23 cellular contexts compared by ENCODE assay signal in the genomic region with DNA sequence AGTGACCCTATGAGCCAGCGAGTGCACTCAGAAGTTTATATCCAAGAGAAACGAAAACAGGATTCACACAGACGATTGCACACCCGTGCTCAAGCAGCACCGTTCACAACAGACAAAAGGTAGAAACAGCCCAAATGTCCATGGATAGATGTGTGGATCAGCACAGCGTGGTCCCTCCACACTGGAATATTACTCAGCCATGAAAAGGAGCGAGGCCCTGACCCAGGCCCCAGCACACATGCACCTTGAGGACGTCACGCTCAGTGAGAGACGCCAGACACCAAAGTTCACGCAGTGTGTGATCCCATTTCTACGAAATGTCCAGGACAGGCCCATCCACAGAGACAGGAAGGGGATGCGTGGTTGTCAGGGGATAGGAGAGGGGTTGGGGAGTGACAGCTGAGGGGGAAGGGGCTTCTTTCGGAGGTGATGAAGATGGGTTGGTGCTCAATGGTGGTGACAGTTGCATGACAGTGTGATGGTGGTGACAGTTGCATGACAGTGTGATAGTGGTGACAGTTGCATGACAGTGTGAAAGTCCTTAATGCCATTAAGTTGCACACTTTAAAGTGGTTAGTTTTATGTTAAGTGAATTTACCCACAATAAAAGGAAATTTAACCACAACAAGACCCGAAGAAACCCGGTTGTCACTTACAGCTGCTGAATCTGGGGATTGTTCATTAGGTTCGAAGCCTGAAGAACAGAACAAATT. TPM values are rescaled to one million over a fixed set of nuclear protein-coding genes. Genes with fewer than 3 reads are reported as not detected.
A peak's percentile ranks its signal among the peaks of the same experiment; 100 is the strongest.
DNase-seq lines count a peak whose midpoint lies in the region; ATAC-seq, FAIRE-seq and TF ChIP-seq lines count a peak whose summit lies in the region.
"Had no signal": no experiment of that assay in that cellular context is flagged by ENCODE, and none has a peak within 500 bp of the region (broad histone marks: within the 10 kb centered on the region; RNA-seq: fewer than 3 reads in every experiment).

No MANE protein-coding gene starts in this region.

- TF ChIP-seq CTCF in K562 (IDR thresholded peaks at IDR 0.05 in 2 of 3, conservative IDR thresholded peaks at IDR 0.05 in 1 of 3; ENCODE audit: insufficient read depth in 2 of 3, low read depth in 1 of 3, low read length in 3 of 3) (no peak), thoracic aorta (IDR thresholded peaks at IDR 0.05) (no peak)

- H3K9me1 ChIP-seq in K562 (ENCODE audit: control insufficient read depth, insufficient read depth, low read length), result no peaks in the 10 kb centered on the region

- intact Hi-C loops in K562 (cut with micrococcal nuclease), result no loop called here

- H3K9me3 Mint-ChIP-seq in activated T-cell treated with anti-CD3 and anti-CD28 coated beads, Interleukin-2, amount 50 U/mL, for 4 hours, result no peaks in the 10 kb centered on the region
- H3K9me3 Mint-ChIP-seq in IgD-negative memory B cell, result no peaks in the 10 kb centered on the region
- H3K9me3 Mint-ChIP-seq: HFFc6 had no signal

- H3K27me3 ChIP-seq in K562 (ENCODE audit: control insufficient read depth in 2 of 2, insufficient read depth in 2 of 2, low read length in 2 of 2), result no peaks in the 10 kb centered on the region
- H3K27me3 ChIP-seq in thoracic aorta (replicated peaks; ENCODE audit: insufficient read depth), result no peaks in the 10 kb centered on the region
- H3K27me3 ChIP-seq: Peyer's patch, SJSA1 had no signal

- DNase-seq in activated T-cell treated with anti-CD3 and anti-CD28 coated beads, Interleukin-2, amount 50 U/mL, for 4 hours, result no peak
- DNase-seq in activated T-cell treated with anti-CD3 and anti-CD28 coated beads, Interleukin-2, amount 50 U/mL, for 48 hours, result no peak
- DNase-seq in K562 (ENCODE audit: extremely low read depth in 1 of 4, low spot score in 3 of 4) (no peak), thoracic aorta (ENCODE audit: low spot score) (no peak), COLO829 (ENCODE audit: low spot score) (no peak), midbrain (lab: John Stamatoyannopoulos, UW) (no peak)
- DNase-seq: HFFc6, MM.1S, NCI-H1092, NCI-H146, NCI-H2029 treated with DMSO at 0.1 percent for 48 hours, NCI-H2171, NCI-H446, NCI-H526 treated with DMSO at 0.1 percent for 48 hours, Peyer's patch had no signal

- TF ChIP-seq RAD21 in K562 (CRISPR knock-in tag; conservative IDR thresholded peaks at IDR 0.05 in 1 of 2, IDR thresholded peaks at IDR 0.05 in 1 of 2), result no peak

- CTCF ChIA-PET in K562 (lab: Yijun Ruan, JAX; ENCODE audit: low intra/inter-chr PET ratio), result no interaction called here

- H3K4me1 Mint-ChIP-seq in activated T-cell treated with anti-CD3 and anti-CD28 coated beads, Interleukin-2, amount 50 U/mL, for 4 hours (ENCODE audit: low read depth), result peaks cover 4% of the 10 kb centered on the region
- peaks cover 0 to 3% (median 0%) of the 10 kb centered on the region in 3 donors for H3K4me1 Mint-ChIP-seq in IgD-negative memory B cell

- no peaks in the 10 kb centered on the region for H3K79me2 ChIP-seq in K562 (ENCODE audit: control insufficient read depth, insufficient read depth, low read length)

- TF ChIP-seq POLR2A in K562 (conservative IDR thresholded peaks at IDR 0.05), result no peak

- in situ Hi-C loops in K562 (cut with MboI), result no loop called here

- POLR2A ChIA-PET in K562 (lab: Yijun Ruan, JAX), result interaction anchor here (1.1 kb wide), 1 partner anchor 12 kb away, joined by 4 read pairs; no protein-coding TSS in a partner anchor

- no peak for FAIRE-seq in K562 (lab: Jason Lieb, UNC)
- FAIRE-seq: A549, G401.6, H54, HTR-8/SVneo had no signal

- no peaks in the 10 kb centered on the region for H3K27me3 Mint-ChIP-seq in activated T-cell treated with anti-CD3 and anti-CD28 coated beads, Interleukin-2, amount 50 U/mL, for 4 hours (ENCODE audit: low read depth)
- no peaks in the 10 kb centered on the region for H3K27me3 Mint-ChIP-seq in IgD-negative memory B cell

- H3K36me3 ChIP-seq in K562 (ENCODE audit: control insufficient read depth, insufficient read depth, low read length) (peaks cover 93% of the 10 kb centered on the region; the same call in 2 of the 3 replicates), thoracic aorta (peaks cover 47% of the 10 kb centered on the region)

- 95% methylated on average over 17 of the region's 17 CpGs for WGBS in K562 (ENCODE audit: insufficient coverage, low coverage, missing lambda C conversion rate)

- H3K36me3 Mint-ChIP-seq in activated T-cell treated with anti-CD3 and anti-CD28 coated beads, Interleukin-2, amount 50 U/mL, for 4 hours (ENCODE audit: insufficient read depth), result peaks cover 30% of the 10 kb centered on the region
- H3K36me3 Mint-ChIP-seq in IgD-negative memory B cell, result peaks cover 3% of the 10 kb centered on the region

- peak overlapping the region; percentile 39 to 71 (median 63) for H3K27ac Mint-ChIP-seq in IgD-negative memory B cell
- H3K27ac Mint-ChIP-seq: HFFc6 had no signal

- H3K4me3 ChIP-seq in K562 (no peak overlapping the region), thoracic aorta (no peak overlapping the region)
- H3K4me3 ChIP-seq: A549, Peyer's patch, SJSA1 had no signal

- peak; percentile 68 to 73 for ATAC-seq in activated T-cell treated with anti-CD3 and anti-CD28 coated beads, Interleukin-2, amount 50 U/mL, for 4 hours
- no peak for ATAC-seq in K562
- peak; percentile 6 for ATAC-seq in thoracic aorta (ENCODE audit: insufficient number of reproducible peaks, low FRiP score, low read depth)
- ATAC-seq: A549 had no signal

- no peak overlapping the region for H2AFZ ChIP-seq in K562 (ENCODE audit: low read depth, low read length)

- H3K4me2 ChIP-seq in K562 (ENCODE audit: insufficient read depth, low read length), result no peak overlapping the region
- H3K4me2 ChIP-seq: A549 had no signal

- H4K20me1 ChIP-seq in K562 (replicated peaks; ENCODE audit: control insufficient read depth, insufficient read depth, low read length), result no peaks in the 10 kb centered on the region

- H3K27ac ChIP-seq in K562 (ENCODE audit: extremely low read depth, low read depth, low read length), result no peak overlapping the region
- H3K27ac ChIP-seq in thoracic aorta, result no peak overlapping the region
- H3K27ac ChIP-seq: A549, HL-60, Peyer's patch, SJSA1 had no signal

- no peak overlapping the region for H3K4me3 Mint-ChIP-seq in activated T-cell treated with anti-CD3 and anti-CD28 coated beads, Interleukin-2, amount 50 U/mL, for 4 hours
- no peak overlapping the region for H3K4me3 Mint-ChIP-seq in IgD-negative memory B cell
- H3K4me3 Mint-ChIP-seq: HFFc6 had no signal

- TF ChIP-seq EP300 in K562 (IDR thresholded peaks at IDR 0.05; ENCODE audit: low read length), result no peak

- H3K4me1 ChIP-seq in K562 (replicated peaks in 1 of 2; ENCODE audit: control insufficient read depth in 2 of 2, insufficient read depth in 2 of 2, low read length in 2 of 2) (peaks cover 0 to 19% of the 10 kb centered on the region in 2 experiments; a peak in 1 of 5 replicates), thoracic aorta (ENCODE audit: control insufficient read depth in 1 of 2, low read depth in 2 of 2) (no peaks in the 10 kb centered on the region)
- H3K4me1 ChIP-seq: A549, Peyer's patch, SJSA1 had no signal

- no peak overlapping the region for H3K9ac ChIP-seq in K562 (ENCODE audit: insufficient read depth in 1 of 2, low read depth in 2 of 2, low read length in 2 of 2)

- H3K9me3 ChIP-seq in K562 (replicated peaks; ENCODE audit: control insufficient read depth, insufficient read depth, low read depth, low read length), result no peaks in the 10 kb centered on the region
- H3K9me3 ChIP-seq in thoracic aorta, result no peaks in the 10 kb centered on the region
- H3K9me3 ChIP-seq: A549, Peyer's patch, SJSA1 had no signal

- no TSS peak for BruUV-seq in K562 (replicated peaks; lab: Mats Ljungman, UMichigan)

RNA-seq across cellular contexts. Expression of a gene that starts 18.9 kb away (rescaled TPM):
- 10 to 100 TPM; 53.6 to 60.5 (median 56.6) TPM for total RNA-seq in activated T-cell treated with anti-CD3 and anti-CD28 coated beads, Interleukin-2, amount 50 U/mL, for 4 hours
- polyA plus RNA-seq in IgD-negative memory B cell, result 86.9 TPM
- 117 and 251 TPM in 2 replicates for total RNA-seq in K562 (2011; cell fraction: chromatin; rRNA removed; ENCODE audit: low replicate concordance)
- 298 and 302 TPM in 2 replicates for total RNA-seq in K562 (2011; cell fraction: nucleolus; rRNA removed)
- total RNA-seq in K562 (2011; cell fraction: nucleoplasm; rRNA removed), result 179 and 217 TPM in 2 replicates
- 161 and 172 TPM in 2 replicates for total RNA-seq in K562 (2014; rRNA removed)
- total RNA-seq in K562 (2014; rRNA removed; fragmentation: Illumina TruSeq; extraction: Trizol), result 58.6 and 93.5 TPM in 2 replicates
- 87.1 and 91.3 TPM in 2 replicates for total RNA-seq in K562 (2015; rRNA removed; fragmentation: Illumina TruSeq; extraction: Trizol)
- 149 and 152 TPM in 2 replicates for total RNA-seq in K562 (2021)
- 127 and 145 TPM in 2 replicates for polyA plus RNA-seq in K562 (2011; rRNA removed)
- 193 and 267 TPM in 2 replicates for polyA plus RNA-seq in K562 (2011; cell fraction: cytosol; rRNA removed)
- 120 and 140 TPM in 2 replicates for polyA plus RNA-seq in K562 (2011; cell fraction: nucleus; rRNA removed)
- polyA plus RNA-seq in K562 (2012), result 107 and 221 TPM in 2 replicates
- polyA plus RNA-seq in K562 (2014; fragmentation: Illumina TruSeq; extraction: Trizol), result 215 and 268 TPM in 2 replicates
- polyA plus RNA-seq in K562 (2014; fragmentation: Nextera tagmentation; extraction: Ambion mirVana), result 1 to 10 TPM; 2.3 to 3.6 TPM
- polyA plus RNA-seq in K562 (2014; rRNA removed), result 165 and 173 TPM in 2 replicates
- polyA minus RNA-seq in K562 (2011; rRNA and poly(A)+ RNA removed), result 62.5 and 83.9 TPM in 2 replicates
- 76.8 and 77.8 TPM in 2 replicates for polyA minus RNA-seq in K562 (2011; cell fraction: cytosol; rRNA and poly(A)+ RNA removed)
- 36.1 and 44.7 TPM in 2 replicates for polyA minus RNA-seq in K562 (2011; cell fraction: nucleus; rRNA and poly(A)+ RNA removed)
- 10 to 100 TPM; 26.6 to 37.6 TPM for total RNA-seq in thoracic aorta

RNA-seq across cellular contexts. Expression of a gene that starts 24.3 kb away (rescaled TPM):
- total RNA-seq in activated T-cell treated with anti-CD3 and anti-CD28 coated beads, Interleukin-2, amount 50 U/mL, for 4 hours, result 100 to 1,000 TPM in 2 of 3 donors, 10 to 100 TPM in 1; 99.3 to 107 (median 102) TPM
- polyA plus RNA-seq in IgD-negative memory B cell (44.2 TPM), K562 (2011; rRNA removed) (44.5 and 67.3 TPM in 2 replicates), K562 (2014; fragmentation: Illumina TruSeq; extraction: Trizol) (72.3 and 101 TPM in 2 replicates), K562 (2014; fragmentation: Nextera tagmentation; extraction: Ambion mirVana) (1 to 10 TPM; 1.4 to 4.8 TPM), K562 (2014; rRNA removed) (87.3 and 89.9 TPM in 2 replicates)
- 53.5 and 114 TPM in 2 replicates for total RNA-seq in K562 (2011; cell fraction: chromatin; rRNA removed; ENCODE audit: low replicate concordance)
- total RNA-seq in K562 (2011; cell fraction: nucleolus; rRNA removed), result 73.2 and 78.7 TPM in 2 replicates
- 57.0 and 59.8 TPM in 2 replicates for total RNA-seq in K562 (2011; cell fraction: nucleoplasm; rRNA removed)
- total RNA-seq in K562 (2014; rRNA removed) (73.2 and 106 TPM in 2 replicates), K562 (2014; rRNA removed; fragmentation: Illumina TruSeq; extraction: Trizol) (16.2 and 18.1 TPM in 2 replicates), K562 (2015; rRNA removed; fragmentation: Illumina TruSeq; extraction: Trizol) (49.9 and 50.8 TPM in 2 replicates), K562 (2021) (106 and 110 TPM in 2 replicates), thoracic aorta (10 to 100 TPM; 43.7 to 46.4 TPM)
- 73.0 and 146 TPM in 2 replicates for polyA plus RNA-seq in K562 (2011; cell fraction: cytosol; rRNA removed)
- 65.8 and 104 TPM in 2 replicates for polyA plus RNA-seq in K562 (2011; cell fraction: nucleus; rRNA removed)
- 77.3 and 87.1 TPM in 2 replicates for polyA plus RNA-seq in K562 (2012)
- polyA minus RNA-seq in K562 (2011; rRNA and poly(A)+ RNA removed), result 10.3 and 19.1 TPM in 2 replicates
- polyA minus RNA-seq in K562 (2011; cell fraction: cytosol; rRNA and poly(A)+ RNA removed), result 38.4 and 40.7 TPM in 2 replicates
- polyA minus RNA-seq in K562 (2011; cell fraction: nucleus; rRNA and poly(A)+ RNA removed), result 17.5 and 20.0 TPM in 2 replicates

RNA-seq across cellular contexts. Expression of a gene that starts 26.5 kb away (rescaled TPM):
- 100 to 1,000 TPM; 180 to 212 (median 188) TPM for total RNA-seq in activated T-cell treated with anti-CD3 and anti-CD28 coated beads, Interleukin-2, amount 50 U/mL, for 4 hours
- polyA plus RNA-seq in IgD-negative memory B cell (54.4 TPM), K562 (2011; rRNA removed) (96.1 and 122 TPM in 2 replicates), K562 (2014; fragmentation: Illumina TruSeq; extraction: Trizol) (77.3 and 106 TPM in 2 replicates), K562 (2014; fragmentation: Nextera tagmentation; extraction: Ambion mirVana) (1 to 10 TPM; 1.3 to 2.0 TPM), K562 (2014; rRNA removed) (174 and 181 TPM in 2 replicates)
- 161 and 433 TPM in 2 replicates for total RNA-seq in K562 (2011; cell fraction: chromatin; rRNA removed; ENCODE audit: low replicate concordance)
- 163 and 178 TPM in 2 replicates for total RNA-seq in K562 (2011; cell fraction: nucleolus; rRNA removed)
- total RNA-seq in K562 (2011; cell fraction: nucleoplasm; rRNA removed), result 128 and 148 TPM in 2 replicates
- total RNA-seq in K562 (2014; rRNA removed) (255 and 325 TPM in 2 replicates), K562 (2014; rRNA removed; fragmentation: Illumina TruSeq; extraction: Trizol) (43.6 and 58.2 TPM in 2 replicates), K562 (2015; rRNA removed; fragmentation: Illumina TruSeq; extraction: Trizol) (97.6 and 106 TPM in 2 replicates), K562 (2021) (193 and 203 TPM in 2 replicates), thoracic aorta (10 to 100 TPM; 31.3 to 55.2 TPM)
- 93.4 and 185 TPM in 2 replicates for polyA plus RNA-seq in K562 (2011; cell fraction: cytosol; rRNA removed)
- 299 and 377 TPM in 2 replicates for polyA plus RNA-seq in K562 (2011; cell fraction: nucleus; rRNA removed)
- polyA plus RNA-seq in K562 (2012), result 128 and 152 TPM in 2 replicates
- polyA minus RNA-seq in K562 (2011; rRNA and poly(A)+ RNA removed), result 65.6 and 91.6 TPM in 2 replicates
- 90.0 and 90.6 TPM in 2 replicates for polyA minus RNA-seq in K562 (2011; cell fraction: cytosol; rRNA and poly(A)+ RNA removed)
- polyA minus RNA-seq in K562 (2011; cell fraction: nucleus; rRNA and poly(A)+ RNA removed), result 35.1 and 68.2 TPM in 2 replicates

RNA-seq across cellular contexts. Expression of a gene that starts 37.6 kb away (rescaled TPM):
- under 1 TPM; 0.13 to 0.27 (median 0.20) TPM for total RNA-seq in activated T-cell treated with anti-CD3 and anti-CD28 coated beads, Interleukin-2, amount 50 U/mL, for 4 hours
- polyA plus RNA-seq in IgD-negative memory B cell, result 0.64 TPM
- 5.2 and 12.7 TPM in 2 replicates for total RNA-seq in K562 (2011; cell fraction: chromatin; rRNA removed; ENCODE audit: low replicate concordance)
- total RNA-seq in K562 (2011; cell fraction: nucleolus; rRNA removed), result 5.7 and 6.5 TPM in 2 replicates
- 4.3 and 5.3 TPM in 2 replicates for total RNA-seq in K562 (2011; cell fraction: nucleoplasm; rRNA removed)
- total RNA-seq in K562 (2014; rRNA removed), result 2.2 and 3.3 TPM in 2 replicates
- 2.3 TPM in 2 replicates for total RNA-seq in K562 (2014; rRNA removed; fragmentation: Illumina TruSeq; extraction: Trizol)
- total RNA-seq in K562 (2015; rRNA removed; fragmentation: Illumina TruSeq; extraction: Trizol), result 2.9 and 3.3 TPM in 2 replicates
- total RNA-seq in K562 (2021), result 12.0 and 12.8 TPM in 2 replicates
- 7.3 and 12.0 TPM in 2 replicates for polyA plus RNA-seq in K562 (2011; rRNA removed)
- 8.0 and 16.3 TPM in 2 replicates for polyA plus RNA-seq in K562 (2011; cell fraction: cytosol; rRNA removed)
- polyA plus RNA-seq in K562 (2011; cell fraction: nucleus; rRNA removed), result 10.3 and 10.5 TPM in 2 replicates
- polyA plus RNA-seq in K562 (2012), result 5.1 and 7.3 TPM in 2 replicates
- polyA plus RNA-seq in K562 (2014; fragmentation: Illumina TruSeq; extraction: Trizol), result 3.8 and 4.9 TPM in 2 replicates
- polyA plus RNA-seq in K562 (2014; fragmentation: Nextera tagmentation; extraction: Ambion mirVana), result under 1 TPM; 0.11 to 0.18 TPM
- 4.7 and 6.0 TPM in 2 replicates for polyA plus RNA-seq in K562 (2014; rRNA removed)
- polyA minus RNA-seq in K562 (2011; rRNA and poly(A)+ RNA removed), result 10.2 and 11.4 TPM in 2 replicates
- 8.0 and 8.7 TPM in 2 replicates for polyA minus RNA-seq in K562 (2011; cell fraction: cytosol; rRNA and poly(A)+ RNA removed)
- polyA minus RNA-seq in K562 (2011; cell fraction: nucleus; rRNA and poly(A)+ RNA removed), result 1.8 and 2.6 TPM in 2 replicates
- total RNA-seq in thoracic aorta, result 1 to 10 TPM in 1 of 2 donors, not detected in 1; 2.3 TPM
- total RNA-seq: SJSA1 had no signal

RNA-seq across cellular contexts. Expression of a gene that starts 56.3 kb away (rescaled TPM):
- total RNA-seq in activated T-cell treated with anti-CD3 and anti-CD28 coated beads, Interleukin-2, amount 50 U/mL, for 4 hours, result under 1 TPM; 0.33 to 0.55 (median 0.48) TPM
- 74.6 TPM for polyA plus RNA-seq in IgD-negative memory B cell
- 0.09 and 0.16 TPM in 2 replicates for total RNA-seq in K562 (2011; cell fraction: chromatin; rRNA removed; ENCODE audit: low replicate concordance)
- total RNA-seq in K562 (2011; cell fraction: nucleolus; rRNA removed), result under 0.01 and 0.13 TPM in 2 replicates
- total RNA-seq in K562 (2011; cell fraction: nucleoplasm; rRNA removed), result 0.15 TPM in 1 of 2 replicates, not detected in the other
- 0.09 TPM in 1 of 2 replicates, not detected in the other for total RNA-seq in K562 (2014; rRNA removed)
- 0.04 TPM in 1 of 2 replicates, not detected in the other for total RNA-seq in K562 (2014; rRNA removed; fragmentation: Illumina TruSeq; extraction: Trizol)
- 0.04 TPM in 2 replicates for total RNA-seq in K562 (2015; rRNA removed; fragmentation: Illumina TruSeq; extraction: Trizol)
- 0.11 and 0.20 TPM in 2 replicates for total RNA-seq in K562 (2021)
- polyA plus RNA-seq in K562 (2011; rRNA removed), result 0.08 and 0.12 TPM in 2 replicates
- polyA plus RNA-seq in K562 (2011; cell fraction: cytosol; rRNA removed), result 0.15 and 0.27 TPM in 2 replicates
- 0.04 and 0.22 TPM in 2 replicates for polyA plus RNA-seq in K562 (2011; cell fraction: nucleus; rRNA removed)
- 0.10 and 0.53 TPM in 2 replicates for polyA plus RNA-seq in K562 (2012)
- 0.04 TPM in 2 replicates for polyA plus RNA-seq in K562 (2014; fragmentation: Illumina TruSeq; extraction: Trizol)
- under 1 TPM in 1 of 2 experiments, not detected in 1; 0.01 TPM for polyA plus RNA-seq in K562 (2014; fragmentation: Nextera tagmentation; extraction: Ambion mirVana)
- polyA plus RNA-seq in K562 (2014; rRNA removed), result 0.07 TPM in 1 of 2 replicates, not detected in the other
- 0.03 TPM in 1 of 2 replicates, not detected in the other for polyA minus RNA-seq in K562 (2011; rRNA and poly(A)+ RNA removed)
- polyA minus RNA-seq in K562 (2011; cell fraction: cytosol; rRNA and poly(A)+ RNA removed), result not detected in 2 replicates
- polyA minus RNA-seq in K562 (2011; cell fraction: nucleus; rRNA and poly(A)+ RNA removed), result not detected in 2 replicates
- total RNA-seq in thoracic aorta, result 1 to 10 TPM; 2.3 to 3.2 TPM
- total RNA-seq: LHCN-M2 had no signal
